In genomic region chr2:131681607-131682121, GRCh38 we compare ENCODE assay signal across 8 cellular contexts.
A peak's percentile ranks its signal among the peaks of the same experiment; 100 is the strongest.
DNase-seq lines count a peak whose midpoint lies in the region; ATAC-seq and TF ChIP-seq lines count a peak whose summit lies in the region.
"Not testable (repeated sequence)": the region's sequence is repeated elsewhere in the genome, so short reads cannot be mapped to it uniquely, and the experiment has no call there.

No MANE protein-coding gene starts in this region.

- H3K9me3 ChIP-seq in BLaER1 treated with 17β-estradiol and CSF1 and Interleukin-3, amounts not matched to agents 10 nM and 100 nM (replicated peaks in 1 of 11); OCI-LY3 (ENCODE audit: insufficient read depth, low read length); esophagus squamous epithelium; lung (ENCODE audit: control insufficient read depth in 2 of 2, insufficient read depth in 1 of 2, low read length in 1 of 2); skeletal muscle tissue (ENCODE audit: control insufficient read depth in 3 of 3, low read length in 3 of 3): not testable (repeated sequence)

- H3K27me3 Mint-ChIP-seq in activated naive CD8-positive, alpha-beta T cell treated with anti-CD3 and anti-CD28 coated beads for 36 hours = peaks cover 13% of the 10 kb centered on the region

- H3K36me3 ChIP-seq in BLaER1 treated with 17β-estradiol and CSF1 and Interleukin-3, amounts not matched to agents 10 nM and 100 nM = peaks cover 5 to 16% (median 10%) of the 10 kb centered on the region in 11 experiments; a peak in 19 of 22 replicates
- H3K36me3 ChIP-seq in OCI-LY3 (replicated peaks; ENCODE audit: low read depth, low read length); esophagus squamous epithelium; lung (ENCODE audit: control insufficient read depth in 2 of 2, insufficient read depth in 2 of 2, low read length in 2 of 2); skeletal muscle tissue (ENCODE audit: control insufficient read depth in 3 of 3, insufficient read depth in 3 of 3, low read length in 3 of 3): not testable (repeated sequence)

- peak overlapping the region; percentile 71 to 99 (median 95) for H3K4me2 ChIP-seq in BLaER1 treated with 17β-estradiol and CSF1 and Interleukin-3, amounts not matched to agents 10 nM and 100 nM
- H3K4me2 ChIP-seq in OCI-LY3 (ENCODE audit: low read length) = peak overlapping the region; percentile 68

- H3K4me1 ChIP-seq in BLaER1 treated with 17β-estradiol and CSF1 and Interleukin-3, amounts not matched to agents 10 nM and 100 nM = peaks cover 20 to 40% (median 30%) of the 10 kb centered on the region in 10 experiments
- peaks cover 11% of the 10 kb centered on the region for H3K4me1 ChIP-seq in OCI-LY3 (ENCODE audit: low read length)
- peaks cover 0 to 31% (median 10%) of the 10 kb centered on the region in 3 donors for H3K4me1 ChIP-seq in esophagus squamous epithelium
- H3K4me1 ChIP-seq in lung (ENCODE audit: control insufficient read depth in 2 of 2, insufficient read depth in 2 of 2, low read length in 2 of 2) = not testable (repeated sequence)
- peaks cover 0 to 11% (median 5%) of the 10 kb centered on the region in 3 donors for H3K4me1 ChIP-seq in skeletal muscle tissue (ENCODE audit: control insufficient read depth in 3 of 3, insufficient read depth in 3 of 3, low read length in 3 of 3)

- DNase-seq in activated naive CD8-positive, alpha-beta T cell treated with anti-CD3 and anti-CD28 coated beads for 36 hours; esophagus squamous epithelium (lab: John Stamatoyannopoulos, UW); lung (ENCODE audit: low spot score): not testable (repeated sequence)

- H2AFZ ChIP-seq in OCI-LY3 (ENCODE audit: low read depth, low read length) = peak overlapping the region; percentile 84

- peak overlapping the region; percentile 89 for H3K4me3 Mint-ChIP-seq in activated naive CD8-positive, alpha-beta T cell treated with anti-CD3 and anti-CD28 coated beads for 36 hours

- not testable (repeated sequence) for TF ChIP-seq CTCF in OCI-LY3 (IDR thresholded peaks at IDR 0.05; ENCODE audit: low read depth, low read length); esophagus squamous epithelium (IDR thresholded peaks at IDR 0.05); lung (IDR thresholded peaks at IDR 0.05; ENCODE audit: control extremely low read depth, extremely low read depth)

- peak overlapping the region; percentile 78 to 95 (median 90) for H3K9ac ChIP-seq in BLaER1 treated with 17β-estradiol and CSF1 and Interleukin-3, amounts not matched to agents 10 nM and 100 nM
- H3K9ac ChIP-seq in OCI-LY3 (ENCODE audit: low read length) (peak overlapping the region; percentile 88), skeletal muscle tissue (ENCODE audit: low read depth in 1 of 3, low read length in 3 of 3) (peak overlapping the region; percentile 85 to 94 (median 90))

- H3K27ac Mint-ChIP-seq in activated naive CD8-positive, alpha-beta T cell treated with anti-CD3 and anti-CD28 coated beads for 36 hours = peak overlapping the region; percentile 86

- H3K4me1 Mint-ChIP-seq in activated naive CD8-positive, alpha-beta T cell treated with anti-CD3 and anti-CD28 coated beads for 36 hours = peaks cover 40% of the 10 kb centered on the region

- not testable (repeated sequence) for H3K36me3 Mint-ChIP-seq in activated naive CD8-positive, alpha-beta T cell treated with anti-CD3 and anti-CD28 coated beads for 36 hours

- H3K9me3 Mint-ChIP-seq in activated naive CD8-positive, alpha-beta T cell treated with anti-CD3 and anti-CD28 coated beads for 36 hours = not testable (repeated sequence)

- H3K79me2 ChIP-seq in OCI-LY3 (ENCODE audit: low read length) = peaks cover 26% of the 10 kb centered on the region

- intact Hi-C loops in esophagus squamous epithelium (cut with DNase I) = not testable (repeated sequence)

- H4K20me1 ChIP-seq in BLaER1 treated with 17β-estradiol and CSF1 and Interleukin-3, amounts not matched to agents 10 nM and 100 nM; OCI-LY3 (ENCODE audit: insufficient read depth, low read length): not testable (repeated sequence)

- peak overlapping the region; percentile 80 to 96 (median 88) for H3K27ac ChIP-seq in BLaER1 treated with 17β-estradiol and CSF1 and Interleukin-3, amounts not matched to agents 10 nM and 100 nM
- H3K27ac ChIP-seq in OCI-LY3 (ENCODE audit: low read length) (peak overlapping the region; percentile 24), esophagus squamous epithelium (peak overlapping the region; percentile 77 to 90 (median 86)), lung (ENCODE audit: low read depth in 1 of 2, low read length in 1 of 2) (peak overlapping the region; percentile 4 to 78), skeletal muscle tissue (ENCODE audit: low read depth, low read length) (peak overlapping the region; percentile 82)

- ATAC-seq in GM21367 (IDR thresholded peaks at IDR 0.05; ENCODE audit: unreplicated experiment) (peak; percentile 13), HG03066 (IDR thresholded peaks at IDR 0.05; ENCODE audit: low read depth, unreplicated experiment) (peak; percentile 13)
- not testable (repeated sequence) for ATAC-seq in lung (ENCODE audit: insufficient read depth, low FRiP score)

- WGBS in esophagus squamous epithelium, 2 donors = 33 to 47% methylated on average over 2 to 4 of the region's 10 CpGs
- WGBS in lung, 2 donors = 38 to 39% methylated on average over 10 of the region's 10 CpGs

- TF ChIP-seq POLR2A in esophagus squamous epithelium (IDR thresholded peaks at IDR 0.05) = not testable (repeated sequence)

- H3K4me3 ChIP-seq in BLaER1 treated with 17β-estradiol and CSF1 and Interleukin-3, amounts not matched to agents 10 nM and 100 nM = peak overlapping the region; percentile 62 to 94 (median 82)
- H3K4me3 ChIP-seq in OCI-LY3 (ENCODE audit: low read length) (peak overlapping the region; percentile 97), esophagus squamous epithelium (peak overlapping the region; percentile 46 to 82 (median 75)), lung (peak overlapping the region; percentile 61), skeletal muscle tissue (ENCODE audit: low read length in 3 of 3) (peak overlapping the region; percentile 74 to 95 (median 76))

- H3K27me3 ChIP-seq in BLaER1 treated with 17β-estradiol and CSF1 and Interleukin-3, amounts not matched to agents 10 nM and 100 nM; OCI-LY3 (ENCODE audit: low read depth, low read length); esophagus squamous epithelium; lung (ENCODE audit: control insufficient read depth, insufficient read depth); skeletal muscle tissue (ENCODE audit: control insufficient read depth in 3 of 3, insufficient read depth in 3 of 3, low read length in 3 of 3): not testable (repeated sequence)

Comparison
In these comparisons a context has a peak if more than half of its experiments do, and no peak if none do; other contexts are left out.
1. H3K27ac ChIP-seq: peak in every context shown above with its lines; median percentile 88 in BLaER1 treated with 17β-estradiol and CSF1 and Interleukin-3, amounts not matched to agents 10 nM and 100 nM; 86 in esophagus squamous epithelium; 82 in skeletal muscle tissue; 41 in lung; 24 in OCI-LY3.